22 cellular contexts compared by ENCODE assay signal in genomic region chr17:33642002-33642401, GRCh38.
A peak's percentile ranks its signal among the peaks of the same experiment; 100 is the strongest.
DNase-seq lines count a peak whose midpoint lies in the region; ATAC-seq, FAIRE-seq and TF ChIP-seq lines count a peak whose summit lies in the region.
"Had no signal": no experiment of that assay in that cellular context is flagged by ENCODE, and none has a peak within 500 bp of the region (broad histone marks: within the 10 kb centered on the region; RNA-seq: fewer than 3 reads in every experiment).

No MANE protein-coding gene starts in this region.

- no peak overlapping the region for H3K27ac Mint-ChIP-seq in endothelial cell (ENCODE audit: unreplicated experiment)
- H3K27ac Mint-ChIP-seq in stimulated activated memory B cell treated with anti-CD40 and anti-IgM and Interleukin-4, amounts not matched to agents 10 μg/mL and 1 μg/mL and 100 μg/mL, for 72 hours, result no peak overlapping the region

- H3K4me1 ChIP-seq in HepG2 (ENCODE audit: insufficient read depth, low read length), result no peaks in the 10 kb centered on the region
- no peaks in the 10 kb centered on the region for H3K4me1 ChIP-seq in right lobe of liver
- H3K4me1 ChIP-seq: gastrocnemius medialis, testis had no signal

- H3K4me3 Mint-ChIP-seq in endothelial cell (ENCODE audit: unreplicated experiment), result no peak overlapping the region
- H3K4me3 Mint-ChIP-seq in stimulated activated memory B cell treated with anti-CD40 and anti-IgM and Interleukin-4, amounts not matched to agents 10 μg/mL and 1 μg/mL and 100 μg/mL, for 72 hours, result no peak overlapping the region

- BruUV-seq in HepG2 (replicated peaks; lab: Mats Ljungman, UMichigan), result no TSS peak

- peaks cover 3% of the 10 kb centered on the region for H3K36me3 Mint-ChIP-seq in endothelial cell (ENCODE audit: low read depth, unreplicated experiment)
- no peaks in the 10 kb centered on the region for H3K36me3 Mint-ChIP-seq in stimulated activated memory B cell treated with anti-CD40 and anti-IgM and Interleukin-4, amounts not matched to agents 10 μg/mL and 1 μg/mL and 100 μg/mL, for 72 hours

- intact Hi-C loops in HepG2 (cut with micrococcal nuclease; ENCODE audit: unreplicated experiment) (no loop called here), right lobe of liver (cut with DNase I) (no loop called here)

- TF ChIP-seq POLR2A in HepG2 (IDR thresholded peaks at IDR 0.05; ENCODE audit: insufficient read depth in 1 of 2, low read depth in 2 of 2, low read length in 2 of 2) (no peak), right lobe of liver (IDR thresholded peaks at IDR 0.05) (no peak), NB4 (IDR thresholded peaks at IDR 0.05; ENCODE audit: extremely low read depth, insufficient read length) (no peak)

- no peak for FAIRE-seq in HepG2 (lab: Jason Lieb, UNC)

- in situ Hi-C loops in HepG2 (cut with HindIII; ENCODE audit: extremely low pct_ligation_motif_present, low pct_unique_long_range_greater_than_20kb), result no loop called here

- TF ChIP-seq EP300 in HepG2 (IDR thresholded peaks at IDR 0.05; ENCODE audit: low read depth in 2 of 2, low read length in 2 of 2), result no peak
- TF ChIP-seq EP300 in HepG2 (CRISPR knock-in tag; IDR thresholded peaks at IDR 0.05; ENCODE audit: borderline replicate concordance), result no peak

- 0% methylated on average over 1 of the region's 1 CpG for WGBS in HepG2 (ENCODE audit: low lambda C conversion rate)
- 0% methylated on average over 1 of the region's 1 CpG for WGBS in right lobe of liver (ENCODE audit: insufficient coverage, low coverage, low lambda C conversion rate, missing lambda C conversion rate)

- H3K9me3 ChIP-seq in HepG2 (ENCODE audit: low read length) (peaks cover 7% of the 10 kb centered on the region), right lobe of liver (no peaks in the 10 kb centered on the region)
- H3K9me3 ChIP-seq: gastrocnemius medialis, testis had no signal

- no peaks in the 10 kb centered on the region for H3K79me2 ChIP-seq in HepG2 (ENCODE audit: insufficient read depth, low read length)

- no peak overlapping the region for H3K4me2 ChIP-seq in HepG2 (ENCODE audit: low read depth, low read length)

- H4K20me1 ChIP-seq in HepG2 (ENCODE audit: insufficient read depth, low read length), result no peaks in the 10 kb centered on the region

- H3K27me3 ChIP-seq in HepG2 (ENCODE audit: control insufficient read depth in 1 of 2, insufficient read depth in 2 of 2, low read length in 2 of 2) (no peaks in the 10 kb centered on the region; a peak in 1 of 5 replicates), right lobe of liver (no peaks in the 10 kb centered on the region)
- H3K27me3 ChIP-seq: gastrocnemius medialis, testis had no signal

- no peak overlapping the region for H2AFZ ChIP-seq in HepG2 (ENCODE audit: low read length)

- peaks cover 15% of the 10 kb centered on the region for H3K4me1 Mint-ChIP-seq in endothelial cell (ENCODE audit: unreplicated experiment)
- H3K4me1 Mint-ChIP-seq in stimulated activated memory B cell treated with anti-CD40 and anti-IgM and Interleukin-4, amounts not matched to agents 10 μg/mL and 1 μg/mL and 100 μg/mL, for 72 hours, result peaks cover 8% of the 10 kb centered on the region

- no peak overlapping the region for H3K9ac ChIP-seq in HepG2 (ENCODE audit: insufficient read depth, low read depth, low read length)

- no peak for DNase-seq in HepG2 (ENCODE audit: low spot score)
- no peak for DNase-seq in right lobe of liver
- DNase-seq in NB4 (ENCODE audit: low read depth), result peak; percentile 8
- no peak for DNase-seq in endothelial cell (ENCODE audit: low spot score)
- no peak for DNase-seq in omental fat pad (ENCODE audit: low spot score)
- no peak for DNase-seq in kidney tubule cell (ENCODE audit: low spot score)
- DNase-seq in nucleus accumbens (lab: John Stamatoyannopoulos, UW), result no peak
- DNase-seq: activated CD4-positive, alpha-beta T cell treated with anti-CD3 and anti-CD28 coated beads, Interleukin-2, amount 50 U/mL, for 1 hour; activated CD8-positive, alpha-beta memory T cell treated with anti-CD3 and anti-CD28 coated beads, Interleukin-2, amount 50 U/mL, for 48 hours; activated effector memory CD4-positive, alpha-beta T cell treated with anti-CD3 and anti-CD28 coated beads, Interleukin-2, amount 50 U/mL, for 16 hours; C1 segment of cervical spinal cord; erythroblast; gastrocnemius medialis; GDM1; MG63; mucosa of descending colon; NCI-H187; NCI-H345; right cardiac atrium; testis had no signal

- H3K27ac ChIP-seq in HepG2 (ENCODE audit: extremely low read length, insufficient read depth, low read length), result no peak overlapping the region
- no peak overlapping the region for H3K27ac ChIP-seq in right lobe of liver
- H3K27ac ChIP-seq: gastrocnemius medialis, testis had no signal

- H3K27me3 Mint-ChIP-seq in endothelial cell (ENCODE audit: unreplicated experiment), result peaks cover 1% of the 10 kb centered on the region
- H3K27me3 Mint-ChIP-seq in stimulated activated memory B cell treated with anti-CD40 and anti-IgM and Interleukin-4, amounts not matched to agents 10 μg/mL and 1 μg/mL and 100 μg/mL, for 72 hours, result peaks cover 23% of the 10 kb centered on the region

- CTCF ChIA-PET in HepG2 (lab: Yijun Ruan, JAX; ENCODE audit: low intra/inter-chr PET ratio, low total read pairs), result no interaction called here

- H3K36me3 ChIP-seq in HepG2 (replicated peaks in 1 of 2; ENCODE audit: control insufficient read depth in 1 of 2, insufficient read depth in 2 of 2, low read length in 2 of 2) (no peaks in the 10 kb centered on the region), right lobe of liver (no peaks in the 10 kb centered on the region)
- H3K36me3 ChIP-seq: gastrocnemius medialis, MG63 had no signal

- POLR2A ChIA-PET in HepG2 (lab: Yijun Ruan, JAX), result no interaction called here

- TF ChIP-seq CTCF in HepG2 (CRISPR knock-in tag; IDR thresholded peaks at IDR 0.05) (no peak), right lobe of liver (IDR thresholded peaks at IDR 0.05) (no peak), NB4 (IDR thresholded peaks at IDR 0.05; ENCODE audit: low read depth, low read length) (peak; percentile 22), endothelial cell (IDR thresholded peaks at IDR 0.05; ENCODE audit: unreplicated experiment) (peak; percentile 12), omental fat pad (IDR thresholded peaks at IDR 0.05) (no peak)

- H3K9me3 Mint-ChIP-seq in endothelial cell (ENCODE audit: unreplicated experiment), result peaks cover 6% of the 10 kb centered on the region
- peaks cover 7% of the 10 kb centered on the region for H3K9me3 Mint-ChIP-seq in stimulated activated memory B cell treated with anti-CD40 and anti-IgM and Interleukin-4, amounts not matched to agents 10 μg/mL and 1 μg/mL and 100 μg/mL, for 72 hours

- no peak; the same call in 1 of the 3 replicates for ATAC-seq in HepG2
- no peak for ATAC-seq in right lobe of liver
- peak; percentile 20 for ATAC-seq in stimulated activated memory B cell treated with anti-CD40 and anti-IgM and Interleukin-4, amounts not matched to agents 10 μg/mL and 1 μg/mL and 100 μg/mL, for 72 hours
- ATAC-seq in omental fat pad (ENCODE audit: low FRiP score), result no peak
- ATAC-seq: gastrocnemius medialis, left lobe of liver, mucosa of descending colon, right cardiac atrium had no signal

- no peak for TF ChIP-seq RAD21 in HepG2 (CRISPR knock-in tag; IDR thresholded peaks at IDR 0.05)

- no peak overlapping the region for H3K4me3 ChIP-seq in HepG2 (replicated peaks in 1 of 3; ENCODE audit: insufficient read depth in 1 of 3, low read depth in 2 of 3, low read length in 3 of 3)
- no peak overlapping the region for H3K4me3 ChIP-seq in right lobe of liver
- H3K4me3 ChIP-seq in NB4 (ENCODE audit: low read depth, low read length), result no peak overlapping the region
- H3K4me3 ChIP-seq: gastrocnemius medialis, MG63, mucosa of descending colon, testis had no signal

TF ChIP-seq in HepG2, 621 proteins besides CTCF, POLR2A, EP300 and RAD21:
- no peak for TF ChIP-seq KAT2B (IDR thresholded peaks at IDR 0.05; ENCODE audit: borderline replicate concordance, low read depth, low read length)
- peak; percentile 89 for TF ChIP-seq ZNF740 (CRISPR knock-in tag; IDR thresholded peaks at IDR 0.05)

Comparison
In these comparisons a context has a peak if more than half of its experiments do, and no peak if none do; other contexts are left out.
1. CTCF ChIP-seq: peak in NB4 (single experiment) and endothelial cell (single experiment); none in HepG2 (single experiment), right lobe of liver (0 of 4) and omental fat pad (0 of 3).